Comparison of ENCODE assay signal across 20 cellular contexts in genomic region chr10:8499312-8499711, GRCh38.
"Had no signal": no experiment of that assay in that cellular context is flagged by ENCODE, and none has a peak within 500 bp of the region (broad histone marks: within the 10 kb centered on the region; RNA-seq: fewer than 3 reads in every experiment).

No MANE protein-coding gene starts in this region.

- DNase-seq: dermis blood vessel endothelial cell; effector memory CD4-positive, alpha-beta T cell; gastrocnemius medialis; head of caudate nucleus; mesenchymal stem cell; mucosa of descending colon; naive thymus-derived CD4-positive, alpha-beta T cell; nucleus accumbens; right cardiac atrium; spleen; stimulated activated CD4-positive, alpha-beta T cell treated with anti-CD3 and anti-CD28 coated beads, Interleukin-4, amount 100 ng/mL, for 4 hours; substantia nigra; testis; tibial artery had no signal

- ATAC-seq: gastrocnemius medialis; left lobe of liver; mucosa of descending colon; naive thymus-derived CD4-positive, alpha-beta T cell; right cardiac atrium; stimulated activated memory B cell treated with anti-CD40 and anti-IgM and Interleukin-4, amounts not matched to agents 10 μg/mL and 1 μg/mL and 100 μg/mL, for 72 hours had no signal

- H3K36me3 ChIP-seq: gastrocnemius medialis, prostate gland, spleen, tibial artery had no signal

- H3K27me3 ChIP-seq: gastrocnemius medialis, spleen, testis had no signal

- H3K27ac ChIP-seq: coronary artery, gastrocnemius medialis, prostate gland, skin epidermis, spleen, testis, tibial artery had no signal

- H3K4me3 ChIP-seq: coronary artery, gastrocnemius medialis, lung, mucosa of descending colon, prostate gland, skin epidermis, spleen, testis, tibial artery had no signal

- H3K4me1 ChIP-seq: gastrocnemius medialis, prostate gland, spleen, testis, tibial artery had no signal

- H3K9me3 ChIP-seq: gastrocnemius medialis, mucosa of descending colon, prostate gland, spleen, testis, tibial artery had no signal
